ENCODE assay signal across 8 cellular contexts in genomic region chr20:25195962-25196700, GRCh38. TPM values are rescaled to one million over a fixed set of nuclear protein-coding genes. Genes with fewer than 3 reads are reported as not detected.
DNase-seq lines count a peak whose midpoint lies in the region; ATAC-seq, FAIRE-seq and TF ChIP-seq lines count a peak whose summit lies in the region.

No MANE protein-coding gene starts in this region.

- no peaks in the 10 kb centered on the region for H3K9me3 Mint-ChIP-seq in central memory CD8-positive, alpha-beta T cell
- no peaks in the 10 kb centered on the region for H3K9me3 Mint-ChIP-seq in stimulated activated naive CD8-positive, alpha-beta T cell treated with anti-CD3 and anti-CD28 coated beads, Interleukin-15, amount 100 ng/mL, for 72 hours

- FAIRE-seq in HepG2 (lab: Jason Lieb, UNC) = peak; percentile 18

- DNase-seq in Peyer's patch (peak; percentile 44 to 89 (median 87)), HepG2 (ENCODE audit: low spot score) (peak; percentile 42)
- DNase-seq in central memory CD8-positive, alpha-beta T cell (ENCODE audit: low spot score in 2 of 2) = no peak
- peak; percentile 17 to 22 for DNase-seq in stimulated activated naive CD8-positive, alpha-beta T cell treated with anti-CD3 and anti-CD28 coated beads, Interleukin-15, amount 100 ng/mL, for 72 hours
- no peak for DNase-seq in activated CD8-positive, alpha-beta memory T cell treated with anti-CD3 and anti-CD28 coated beads for 24 hours

- WGBS in HepG2 (ENCODE audit: low lambda C conversion rate) = 5% methylated on average over 27 of the region's 34 CpGs

- no peaks in the 10 kb centered on the region for H3K27me3 ChIP-seq in Peyer's patch
- H3K27me3 ChIP-seq in HepG2 (ENCODE audit: control insufficient read depth in 1 of 2, insufficient read depth in 2 of 2, low read length in 2 of 2) = peaks cover 0 to 5% of the 10 kb centered on the region in 2 experiments; a peak in 1 of 5 replicates

- H3K4me2 ChIP-seq in HepG2 (ENCODE audit: low read depth, low read length) = peak overlapping the region; percentile 75

- H3K4me1 ChIP-seq in Peyer's patch = peaks cover 0 to 30% (median 11%) of the 10 kb centered on the region in 4 donors
- H3K4me1 ChIP-seq in HepG2 (ENCODE audit: insufficient read depth, low read length) = peaks cover 57% of the 10 kb centered on the region

- TF ChIP-seq POLR2A in Peyer's patch (IDR thresholded peaks at IDR 0.05) (peak; percentile 42 to 65), HepG2 (IDR thresholded peaks at IDR 0.05; ENCODE audit: insufficient read depth in 1 of 2, low read depth in 2 of 2, low read length in 2 of 2) (no peak)

- TF ChIP-seq RAD21 in HepG2 (CRISPR knock-in tag; IDR thresholded peaks at IDR 0.05) = 0 out of 2 replicates have a peak, but pooled peaks have one; percentile 30

- peaks cover 44% of the 10 kb centered on the region for H3K4me1 Mint-ChIP-seq in central memory CD8-positive, alpha-beta T cell
- H3K4me1 Mint-ChIP-seq in stimulated activated naive CD8-positive, alpha-beta T cell treated with anti-CD3 and anti-CD28 coated beads, Interleukin-15, amount 100 ng/mL, for 72 hours = peaks cover 54% of the 10 kb centered on the region

- POLR2A ChIA-PET in HepG2 (lab: Yijun Ruan, JAX) = interaction anchor here (1.2 to 3.4 kb wide), 16 partner anchors 8 to 388 kb away, joined by 3 to 58 read pairs (median 5); partner anchors contain the start of genes GINS1 and PYGB

- intact Hi-C loops in HepG2 (cut with micrococcal nuclease; ENCODE audit: unreplicated experiment) = loop anchor here (1.0 to 2.0 kb wide), 2 partner anchors 27 to 51 kb away; no protein-coding TSS in a partner anchor

- no peaks in the 10 kb centered on the region for H3K27me3 Mint-ChIP-seq in central memory CD8-positive, alpha-beta T cell
- no peaks in the 10 kb centered on the region for H3K27me3 Mint-ChIP-seq in stimulated activated naive CD8-positive, alpha-beta T cell treated with anti-CD3 and anti-CD28 coated beads, Interleukin-15, amount 100 ng/mL, for 72 hours

- H3K27ac ChIP-seq in 22Rv1 (peak overlapping the region; percentile 70), Peyer's patch (peak overlapping the region; percentile 81 to 92 (median 84)), HepG2 (ENCODE audit: extremely low read length, insufficient read depth, low read length) (peak overlapping the region; percentile 63)

- no peak overlapping the region for H2AFZ ChIP-seq in HepG2 (ENCODE audit: low read length)

- peaks cover 17% of the 10 kb centered on the region for H4K20me1 ChIP-seq in HepG2 (ENCODE audit: insufficient read depth, low read length)

- in situ Hi-C loops in HepG2 (cut with HindIII; ENCODE audit: extremely low pct_ligation_motif_present, low pct_unique_long_range_greater_than_20kb) = loop anchor here (5.0 kb wide), 1 partner anchor 204 kb away; the partner anchor contains the start of gene APMAP

- peaks cover 11% of the 10 kb centered on the region for H3K36me3 Mint-ChIP-seq in central memory CD8-positive, alpha-beta T cell (ENCODE audit: insufficient read depth)

- H3K9me3 ChIP-seq in Peyer's patch = no peaks in the 10 kb centered on the region
- no peaks in the 10 kb centered on the region for H3K9me3 ChIP-seq in HepG2 (ENCODE audit: low read length)

- H3K36me3 ChIP-seq in Peyer's patch = no peaks in the 10 kb centered on the region
- peaks cover 0 to 5% of the 10 kb centered on the region in 2 experiments; a peak in 3 of 5 replicates for H3K36me3 ChIP-seq in HepG2 (replicated peaks in 1 of 2; ENCODE audit: control insufficient read depth in 1 of 2, insufficient read depth in 2 of 2, low read length in 2 of 2)

- TF ChIP-seq EP300 in HepG2 (IDR thresholded peaks at IDR 0.05; ENCODE audit: low read depth in 2 of 2, low read length in 2 of 2) (0 out of 4 replicates have a peak, but pooled peaks of 1 of the 2 experiments have one; percentile 29), HepG2 (CRISPR knock-in tag; IDR thresholded peaks at IDR 0.05; ENCODE audit: borderline replicate concordance) (no peak)

- peak overlapping the region; percentile 73 for H3K4me3 Mint-ChIP-seq in central memory CD8-positive, alpha-beta T cell
- H3K4me3 Mint-ChIP-seq in stimulated activated naive CD8-positive, alpha-beta T cell treated with anti-CD3 and anti-CD28 coated beads, Interleukin-15, amount 100 ng/mL, for 72 hours = peak overlapping the region; percentile 97

- H3K4me3 ChIP-seq in Peyer's patch (peak overlapping the region; percentile 83 to 97 (median 92)), HepG2 (replicated peaks in 1 of 3; ENCODE audit: insufficient read depth in 1 of 3, low read depth in 2 of 3, low read length in 3 of 3) (peak overlapping the region; percentile 82 to 97 (median 93))

- CTCF ChIA-PET in HepG2 (lab: Yijun Ruan, JAX; ENCODE audit: low intra/inter-chr PET ratio, low total read pairs) = no interaction called here

- peak; percentile 10 for ATAC-seq in GM18508 (IDR thresholded peaks at IDR 0.05; ENCODE audit: insufficient read depth, unreplicated experiment)
- ATAC-seq in HG03103 (IDR thresholded peaks at IDR 0.05; ENCODE audit: low read depth, unreplicated experiment) = peak; percentile 28
- peak; percentile 4 for ATAC-seq in central memory CD8-positive, alpha-beta T cell (replicated peaks; ENCODE audit: extremely low read depth, poor library complexity, severe bottlenecking)
- ATAC-seq in HepG2 = peak; percentile 70
- ATAC-seq in stimulated activated naive CD8-positive, alpha-beta T cell treated with anti-CD3 and anti-CD28 coated beads, Interleukin-15, amount 100 ng/mL, for 72 hours = peak; percentile 42

- BruUV-seq in HepG2 (replicated peaks; lab: Mats Ljungman, UMichigan) = TSS peak; percentile 40

- H3K79me2 ChIP-seq in HepG2 (ENCODE audit: insufficient read depth, low read length) = peaks cover 48% of the 10 kb centered on the region

- no peak for TF ChIP-seq CTCF in 22Rv1 (IDR thresholded peaks at IDR 0.05)
- TF ChIP-seq CTCF in Peyer's patch (IDR thresholded peaks at IDR 0.05) = peak in 1 of 6 experiments; percentile 2
- TF ChIP-seq CTCF in HepG2 (CRISPR knock-in tag; IDR thresholded peaks at IDR 0.05) = no peak; the same call in 1 of the 2 replicates

- peak overlapping the region; percentile 92 for H3K9ac ChIP-seq in HepG2 (ENCODE audit: insufficient read depth, low read depth, low read length)

- peak overlapping the region; percentile 82 for H3K27ac Mint-ChIP-seq in central memory CD8-positive, alpha-beta T cell (ENCODE audit: low read depth)
- peak overlapping the region; percentile 79 to 96 for H3K27ac Mint-ChIP-seq in stimulated activated naive CD8-positive, alpha-beta T cell treated with anti-CD3 and anti-CD28 coated beads, Interleukin-15, amount 100 ng/mL, for 72 hours

RNA-seq across cellular contexts. Expression of gene ENTPD6, which starts 0.6 kb away (rescaled TPM):
- 100 to 1,000 TPM; 122 to 248 (median 213) TPM for total RNA-seq in Peyer's patch
- 98.4 and 164 TPM in 2 replicates for total RNA-seq in HepG2 (2016; rRNA removed; fragmentation: Illumina TruSeq; extraction: Trizol)
- 67.6 and 72.5 TPM in 2 replicates for total RNA-seq in HepG2 (2016; cell fraction: cytosol; rRNA removed; fragmentation: Illumina TruSeq; extraction: Trizol; ENCODE audit: low read depth)
- total RNA-seq in HepG2 (2016; cell fraction: insoluble cytoplasmic fraction; rRNA removed; fragmentation: Illumina TruSeq; extraction: Trizol) = 90.5 and 177 TPM in 2 replicates
- 139 and 152 TPM in 2 replicates for total RNA-seq in HepG2 (2016; cell fraction: membrane; rRNA removed; fragmentation: Illumina TruSeq; extraction: Trizol)
- 149 and 161 TPM in 2 replicates for total RNA-seq in HepG2 (2016; cell fraction: nucleus; rRNA removed; fragmentation: Illumina TruSeq; extraction: Trizol)
- 172 and 221 TPM in 2 replicates for polyA plus RNA-seq in HepG2 (2011; rRNA removed)
- polyA plus RNA-seq in HepG2 (2011; cell fraction: cytosol; rRNA removed) = 185 and 213 TPM in 2 replicates
- 538 and 633 TPM in 2 replicates for polyA plus RNA-seq in HepG2 (2011; cell fraction: nucleus; rRNA removed)
- 90.9 and 112 TPM in 2 replicates for polyA plus RNA-seq in HepG2 (2012)
- polyA plus RNA-seq in HepG2 (2016; cell fraction: cytosol; fragmentation: Illumina TruSeq; extraction: Trizol; ENCODE audit: low read depth) = 59.4 and 67.7 TPM in 2 replicates
- 85.6 and 91.9 TPM in 2 replicates for polyA plus RNA-seq in HepG2 (2016; cell fraction: insoluble cytoplasmic fraction; fragmentation: Illumina TruSeq; extraction: Trizol; ENCODE audit: low read depth)
- polyA plus RNA-seq in HepG2 (2016; cell fraction: membrane; fragmentation: Illumina TruSeq; extraction: Trizol; ENCODE audit: low read depth) = 104 and 119 TPM in 2 replicates
- polyA plus RNA-seq in HepG2 (2016; cell fraction: nucleus; fragmentation: Illumina TruSeq; extraction: Trizol; ENCODE audit: insufficient read depth, low read depth) = 320 and 321 TPM in 2 replicates
- 25.3 and 228 TPM in 2 replicates for polyA minus RNA-seq in HepG2 (2011; rRNA and poly(A)+ RNA removed; ENCODE audit: low replicate concordance)
- 56.6 and 60.3 TPM in 2 replicates for polyA minus RNA-seq in HepG2 (2011; cell fraction: cytosol; rRNA and poly(A)+ RNA removed)
- 98.2 and 106 TPM in 2 replicates for polyA minus RNA-seq in HepG2 (2011; cell fraction: nucleus; rRNA and poly(A)+ RNA removed)

RNA-seq across cellular contexts. Expression of gene PYGB, which starts 51.8 kb away (rescaled TPM):
- total RNA-seq in Peyer's patch (100 to 1,000 TPM in 2 of 4 donors, 10 to 100 TPM in 2; 88.3 to 154 (median 124) TPM), HepG2 (2016; rRNA removed; fragmentation: Illumina TruSeq; extraction: Trizol) (82.0 and 86.3 TPM in 2 replicates)
- total RNA-seq in HepG2 (2016; cell fraction: cytosol; rRNA removed; fragmentation: Illumina TruSeq; extraction: Trizol; ENCODE audit: low read depth) = 5.4 and 6.5 TPM in 2 replicates
- total RNA-seq in HepG2 (2016; cell fraction: insoluble cytoplasmic fraction; rRNA removed; fragmentation: Illumina TruSeq; extraction: Trizol) = 69.1 and 89.6 TPM in 2 replicates
- total RNA-seq in HepG2 (2016; cell fraction: membrane; rRNA removed; fragmentation: Illumina TruSeq; extraction: Trizol) = 18.0 and 19.5 TPM in 2 replicates
- 59.8 and 63.0 TPM in 2 replicates for total RNA-seq in HepG2 (2016; cell fraction: nucleus; rRNA removed; fragmentation: Illumina TruSeq; extraction: Trizol)
- polyA plus RNA-seq in HepG2 (2011; rRNA removed) = 24.2 and 37.5 TPM in 2 replicates
- polyA plus RNA-seq in HepG2 (2011; cell fraction: cytosol; rRNA removed) = 24.4 and 27.4 TPM in 2 replicates
- 111 and 112 TPM in 2 replicates for polyA plus RNA-seq in HepG2 (2011; cell fraction: nucleus; rRNA removed)
- polyA plus RNA-seq in HepG2 (2012) = 26.9 and 46.5 TPM in 2 replicates
- 3.5 TPM in 2 replicates for polyA plus RNA-seq in HepG2 (2016; cell fraction: cytosol; fragmentation: Illumina TruSeq; extraction: Trizol; ENCODE audit: low read depth)
- 45.7 and 58.6 TPM in 2 replicates for polyA plus RNA-seq in HepG2 (2016; cell fraction: insoluble cytoplasmic fraction; fragmentation: Illumina TruSeq; extraction: Trizol; ENCODE audit: low read depth)
- polyA plus RNA-seq in HepG2 (2016; cell fraction: membrane; fragmentation: Illumina TruSeq; extraction: Trizol; ENCODE audit: low read depth) = 7.2 and 9.8 TPM in 2 replicates
- polyA plus RNA-seq in HepG2 (2016; cell fraction: nucleus; fragmentation: Illumina TruSeq; extraction: Trizol; ENCODE audit: insufficient read depth, low read depth) = 79.7 and 85.5 TPM in 2 replicates
- 26.5 and 80.5 TPM in 2 replicates for polyA minus RNA-seq in HepG2 (2011; rRNA and poly(A)+ RNA removed; ENCODE audit: low replicate concordance)
- 36.1 and 38.1 TPM in 2 replicates for polyA minus RNA-seq in HepG2 (2011; cell fraction: cytosol; rRNA and poly(A)+ RNA removed)
- polyA minus RNA-seq in HepG2 (2011; cell fraction: nucleus; rRNA and poly(A)+ RNA removed) = 27.9 and 31.3 TPM in 2 replicates

Comparison
In these comparisons a context has a peak if more than half of its experiments do, and no peak if none do; other contexts are left out.
1. ATAC-seq: peak in every context shown above with its lines; median percentile 70 in HepG2; 42 in stimulated activated naive CD8-positive, alpha-beta T cell treated with anti-CD3 and anti-CD28 coated beads, Interleukin-15, amount 100 ng/mL, for 72 hours; 28 in HG03103; 10 in GM18508; 4 in central memory CD8-positive, alpha-beta T cell.
2. DNase-seq: peak in Peyer's patch (3 of 3), HepG2 (single experiment) and stimulated activated naive CD8-positive, alpha-beta T cell treated with anti-CD3 and anti-CD28 coated beads, Interleukin-15, amount 100 ng/mL, for 72 hours (2 of 2); none in central memory CD8-positive, alpha-beta T cell (0 of 2) and activated CD8-positive, alpha-beta memory T cell treated with anti-CD3 and anti-CD28 coated beads for 24 hours (single experiment).
3. POLR2A ChIP-seq: peak in Peyer's patch (2 of 2); none in HepG2 (0 of 2).
4. Peak in every context shown above with its lines, with median percentiles within 50 percentile points of each other: H3K27ac ChIP-seq.